Comparison of ENCODE assay signal across 23 cellular contexts in genomic region chr5:151121652-151122051, GRCh38. TPM values are rescaled to one million over a fixed set of nuclear protein-coding genes. Genes with fewer than 3 reads are reported as not detected.
DNase-seq lines count a peak whose midpoint lies in the region; ATAC-seq and TF ChIP-seq lines count a peak whose summit lies in the region.
"Had no signal": no experiment of that assay in that cellular context is flagged by ENCODE, and none has a peak within 500 bp of the region (broad histone marks: within the 10 kb centered on the region; RNA-seq: fewer than 3 reads in every experiment).

No MANE protein-coding gene starts in this region.

- TF ChIP-seq CTCF in hepatocyte (IDR thresholded peaks at IDR 0.05; ENCODE audit: poor library complexity) = no peak

- no peaks in the 10 kb centered on the region for H3K79me2 ChIP-seq in hepatocyte

- peaks cover 61 to 67% of the 10 kb centered on the region in 2 donors for H3K36me3 ChIP-seq in stomach smooth muscle (ENCODE audit: control insufficient read depth in 2 of 2, insufficient read depth in 2 of 2, low read length in 2 of 2)
- no peaks in the 10 kb centered on the region for H3K36me3 ChIP-seq in hepatocyte (replicated peaks; ENCODE audit: insufficient read depth, low read depth)

- H3K4me1 Mint-ChIP-seq in activated naive CD8-positive, alpha-beta T cell (ENCODE audit: low read depth) = peaks cover 42% of the 10 kb centered on the region
- peaks cover 45% of the 10 kb centered on the region for H3K4me1 Mint-ChIP-seq in activated naive CD8-positive, alpha-beta T cell treated with anti-CD3 and anti-CD28 coated beads, Interleukin-2, amount 50 U/mL, for 24 hours
- peaks cover 18% of the 10 kb centered on the region for H3K4me1 Mint-ChIP-seq in activated T-helper 17 cell treated with anti-CD3 and anti-CD28 coated beads, Interleukin-2, amount 50 U/mL, for 72 hours
- peaks cover 38 to 49% (median 46%) of the 10 kb centered on the region in 3 donors for H3K4me1 Mint-ChIP-seq in naive B cell

- no peaks in the 10 kb centered on the region for H3K9me3 Mint-ChIP-seq in activated naive CD8-positive, alpha-beta T cell (ENCODE audit: low read depth)
- no peaks in the 10 kb centered on the region for H3K9me3 Mint-ChIP-seq in activated naive CD8-positive, alpha-beta T cell treated with anti-CD3 and anti-CD28 coated beads, Interleukin-2, amount 50 U/mL, for 24 hours
- H3K9me3 Mint-ChIP-seq in activated T-helper 17 cell treated with anti-CD3 and anti-CD28 coated beads, Interleukin-2, amount 50 U/mL, for 72 hours = no peaks in the 10 kb centered on the region
- H3K9me3 Mint-ChIP-seq in naive B cell = no peaks in the 10 kb centered on the region
- H3K9me3 Mint-ChIP-seq: activated CD4-positive, alpha-beta T cell treated with anti-CD3 and anti-CD28 coated beads, Interleukin-2, amount 10 ng/mL, durations not matched to agents 7 days and 5 days; T-helper 1 cell treated with Interleukin-12 subunit alpha and Interleukin-12 subunit beta and Interleukin-4 antibody, amounts not matched to agents 30 μg/mL and 1 μg/mL, for 36 hours had no signal

- H2AFZ ChIP-seq in hepatocyte = no peak overlapping the region
- H2AFZ ChIP-seq: GM23248 had no signal

- H3K4me1 ChIP-seq in stomach smooth muscle (ENCODE audit: control insufficient read depth, insufficient read depth, low read length) = peaks cover 37% of the 10 kb centered on the region
- H3K4me1 ChIP-seq in hepatocyte (ENCODE audit: insufficient read depth) = peaks cover 3% of the 10 kb centered on the region
- H3K4me1 ChIP-seq: suprapubic skin had no signal

- no peak overlapping the region for H3K4me2 ChIP-seq in hepatocyte

- no peaks in the 10 kb centered on the region for H3K27me3 ChIP-seq in stomach smooth muscle (ENCODE audit: control insufficient read depth in 1 of 2, insufficient read depth in 2 of 2, low read length in 2 of 2)
- H3K27me3 ChIP-seq in hepatocyte = no peaks in the 10 kb centered on the region
- H3K27me3 ChIP-seq: MG63, suprapubic skin had no signal

- peak overlapping the region in 1 of 2 donors; percentile 5 for H3K9ac ChIP-seq in stomach smooth muscle (ENCODE audit: low read length in 2 of 2)
- H3K9ac ChIP-seq: GM23248 had no signal

- DNase-seq in activated naive CD8-positive, alpha-beta T cell treated with anti-CD3 and anti-CD28 coated beads, Interleukin-2, amount 50 U/mL, for 24 hours = no peak
- DNase-seq in naive B cell = no peak
- DNase-seq in hepatocyte (ENCODE audit: low spot score) = no peak
- no peak for DNase-seq in LoVo (ENCODE audit: low spot score)
- DNase-seq: activated CD4-positive, alpha-beta T cell treated with anti-CD3 and anti-CD28 coated beads, Interleukin-2, amount 10 ng/mL, durations not matched to agents 7 days and 5 days; activated gamma-delta T cell treated with Interleukin-2 at 50 U/mL for 16 hours; GM23248; MG63; NCI-H1417 treated with DMSO at 0.1 percent for 48 hours; NCI-H2171; NCI-H526; stimulated activated CD4-positive, alpha-beta T cell treated with anti-CD3 and anti-CD28 coated beads, Interleukin-12 subunit alpha, Interleukin-12 subunit beta, amount 100 ng/mL, for 4 hours had no signal

- peak overlapping the region; percentile 62 for H3K27ac ChIP-seq in stomach smooth muscle (ENCODE audit: low read length)
- no peak overlapping the region for H3K27ac ChIP-seq in hepatocyte
- H3K27ac ChIP-seq: C4-2B, epithelial cell of prostate, GM23248, HL-60, suprapubic skin had no signal

- H3K9me3 ChIP-seq in stomach smooth muscle (ENCODE audit: control insufficient read depth in 2 of 2, low read length in 2 of 2) (no peaks in the 10 kb centered on the region), hepatocyte (ENCODE audit: low read depth) (no peaks in the 10 kb centered on the region)
- H3K9me3 ChIP-seq: MG63, suprapubic skin had no signal

- no peaks in the 10 kb centered on the region for H3K27me3 Mint-ChIP-seq in activated naive CD8-positive, alpha-beta T cell
- H3K27me3 Mint-ChIP-seq in activated naive CD8-positive, alpha-beta T cell treated with anti-CD3 and anti-CD28 coated beads, Interleukin-2, amount 50 U/mL, for 24 hours = no peaks in the 10 kb centered on the region
- no peaks in the 10 kb centered on the region for H3K27me3 Mint-ChIP-seq in activated T-helper 17 cell treated with anti-CD3 and anti-CD28 coated beads, Interleukin-2, amount 50 U/mL, for 72 hours
- H3K27me3 Mint-ChIP-seq in naive B cell = peaks cover 0 to 4% (median 0%) of the 10 kb centered on the region in 3 donors
- H3K27me3 Mint-ChIP-seq: activated CD4-positive, alpha-beta T cell treated with anti-CD3 and anti-CD28 coated beads, Interleukin-2, amount 10 ng/mL, durations not matched to agents 7 days and 5 days had no signal

- H3K27ac Mint-ChIP-seq in activated naive CD8-positive, alpha-beta T cell = peak overlapping the region; percentile 97
- no peak overlapping the region for H3K27ac Mint-ChIP-seq in activated naive CD8-positive, alpha-beta T cell treated with anti-CD3 and anti-CD28 coated beads, Interleukin-2, amount 50 U/mL, for 24 hours
- H3K27ac Mint-ChIP-seq in activated T-helper 17 cell treated with anti-CD3 and anti-CD28 coated beads, Interleukin-2, amount 50 U/mL, for 72 hours = peak overlapping the region; percentile 69
- peak overlapping the region in 4 of 6 donors; percentile 79 to 97 (median 88) for H3K27ac Mint-ChIP-seq in naive B cell
- H3K27ac Mint-ChIP-seq: T-helper 1 cell treated with Interleukin-12 subunit alpha and Interleukin-12 subunit beta and Interleukin-4 antibody, amounts not matched to agents 30 μg/mL and 1 μg/mL, for 36 hours had no signal

- H3K36me3 Mint-ChIP-seq in activated naive CD8-positive, alpha-beta T cell = peaks cover 14% of the 10 kb centered on the region
- H3K36me3 Mint-ChIP-seq in activated naive CD8-positive, alpha-beta T cell treated with anti-CD3 and anti-CD28 coated beads, Interleukin-2, amount 50 U/mL, for 24 hours (ENCODE audit: low read depth) = peaks cover 78% of the 10 kb centered on the region
- H3K36me3 Mint-ChIP-seq in activated T-helper 17 cell treated with anti-CD3 and anti-CD28 coated beads, Interleukin-2, amount 50 U/mL, for 72 hours (ENCODE audit: low read depth) = peaks cover 100% of the 10 kb centered on the region
- peaks cover 15 to 42% of the 10 kb centered on the region in 2 donors for H3K36me3 Mint-ChIP-seq in naive B cell

- no peaks in the 10 kb centered on the region for H4K20me1 ChIP-seq in hepatocyte (ENCODE audit: insufficient read depth, poor library complexity, severe bottlenecking)

- no peak overlapping the region for H3K4me3 ChIP-seq in stomach smooth muscle (ENCODE audit: low read length in 2 of 2)
- H3K4me3 ChIP-seq in hepatocyte = no peak overlapping the region
- H3K4me3 ChIP-seq: GM23248, lung, MG63, suprapubic skin had no signal

- no peak overlapping the region for H3K4me3 Mint-ChIP-seq in activated naive CD8-positive, alpha-beta T cell
- H3K4me3 Mint-ChIP-seq in activated naive CD8-positive, alpha-beta T cell treated with anti-CD3 and anti-CD28 coated beads, Interleukin-2, amount 50 U/mL, for 24 hours = no peak overlapping the region
- H3K4me3 Mint-ChIP-seq in activated T-helper 17 cell treated with anti-CD3 and anti-CD28 coated beads, Interleukin-2, amount 50 U/mL, for 72 hours = no peak overlapping the region
- peak overlapping the region in 2 of 8 donors; percentile 25 to 39 for H3K4me3 Mint-ChIP-seq in naive B cell
- H3K4me3 Mint-ChIP-seq: activated CD4-positive, alpha-beta T cell treated with anti-CD3 and anti-CD28 coated beads, Interleukin-2, amount 10 ng/mL, durations not matched to agents 7 days and 5 days; T-helper 1 cell treated with Interleukin-12 subunit alpha and Interleukin-12 subunit beta and Interleukin-4 antibody, amounts not matched to agents 30 μg/mL and 1 μg/mL, for 36 hours had no signal

- WGBS in hepatocyte (ENCODE audit: low lambda C conversion rate, missing lambda C conversion rate) = 97% methylated on average over 5 of the region's 5 CpGs

- no peak for ATAC-seq in activated naive CD8-positive, alpha-beta T cell treated with anti-CD3 and anti-CD28 coated beads, Interleukin-2, amount 50 U/mL, for 24 hours
- ATAC-seq in activated T-helper 17 cell treated with anti-CD3 and anti-CD28 coated beads, Interleukin-2, amount 50 U/mL, for 72 hours (replicated peaks) = no peak
- no peak for ATAC-seq in naive B cell (ENCODE audit: low read depth in 2 of 2)
- no peak for ATAC-seq in GM18517 (IDR thresholded peaks at IDR 0.05; ENCODE audit: unreplicated experiment)
- ATAC-seq: HepG2 had no signal

- H3K9me2 ChIP-seq in hepatocyte (replicated peaks; ENCODE audit: insufficient read depth) = no peaks in the 10 kb centered on the region

RNA-seq across cellular contexts. Expression of gene ANXA6, which starts 35.9 kb away (rescaled TPM):
- total RNA-seq in activated T-helper 17 cell treated with anti-CD3 and anti-CD28 coated beads, Interleukin-2, amount 50 U/mL, for 72 hours = 100 to 1,000 TPM; 432 to 559 TPM
- polyA plus RNA-seq in naive B cell (ENCODE audit: low read depth in 6 of 6) (100 to 1,000 TPM; 183 to 442 (median 326) TPM), hepatocyte (116 and 122 TPM in 2 replicates)
- 148 and 152 TPM in 2 replicates for total RNA-seq in hepatocyte

RNA-seq across cellular contexts. Expression of gene TNIP1, which starts 40.8 kb away (rescaled TPM):
- 100 to 1,000 TPM; 316 to 609 TPM for total RNA-seq in activated T-helper 17 cell treated with anti-CD3 and anti-CD28 coated beads, Interleukin-2, amount 50 U/mL, for 72 hours
- polyA plus RNA-seq in naive B cell (ENCODE audit: low read depth in 6 of 6) (10 to 100 TPM; 36.2 to 68.2 (median 55.5) TPM), hepatocyte (48.0 and 57.0 TPM in 2 replicates)
- total RNA-seq in hepatocyte = 54.3 and 64.6 TPM in 2 replicates
